12 cellular contexts compared by ENCODE assay signal in the genomic region with DNA sequence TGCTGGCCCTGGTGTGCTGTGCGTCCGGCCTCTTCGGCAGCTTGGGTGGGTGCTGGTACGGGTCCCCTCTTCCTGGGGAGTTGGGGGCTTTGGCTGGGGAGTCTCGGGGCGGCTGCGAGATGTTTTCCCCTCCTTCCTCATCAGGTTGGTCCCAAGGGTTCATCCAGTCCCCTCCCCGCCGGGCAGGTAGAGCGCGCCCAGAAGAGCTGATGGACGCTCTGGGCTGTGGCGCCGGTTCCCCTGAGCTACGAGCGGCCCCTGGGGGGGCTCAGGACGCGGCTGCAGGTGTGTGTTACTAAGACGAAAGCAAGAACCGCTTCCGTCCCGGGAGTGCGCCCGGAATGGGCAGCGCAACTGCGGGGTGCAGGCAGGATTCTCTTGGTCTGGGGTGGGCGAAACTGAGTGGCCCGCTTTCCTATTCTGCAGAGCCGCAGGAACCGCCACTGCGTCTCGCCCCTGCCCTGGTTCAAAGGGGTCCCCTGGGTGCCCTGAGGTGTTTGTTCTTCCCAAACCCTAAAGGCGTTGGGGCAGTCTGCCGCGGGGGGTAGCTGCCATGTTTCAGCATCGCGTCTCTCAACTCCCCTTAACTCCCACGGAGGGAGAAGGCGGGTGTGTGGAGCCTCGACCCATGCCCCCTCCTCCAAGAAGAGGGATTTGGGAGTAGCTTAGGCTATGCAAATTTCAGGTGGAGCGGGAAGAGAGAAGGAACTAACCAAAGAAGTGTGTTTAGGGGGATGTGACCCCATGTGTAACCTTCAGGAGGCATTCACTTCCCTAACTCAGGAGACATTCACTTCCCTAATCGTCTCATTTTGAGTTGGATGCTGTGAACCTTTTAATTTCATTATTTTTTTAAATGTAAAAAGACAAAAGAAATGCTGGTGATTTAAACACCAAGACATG. TPM values are rescaled to one million over a fixed set of nuclear protein-coding genes. Genes with fewer than 3 reads are reported as not detected.
DNase-seq lines count a peak whose midpoint lies in the region; ATAC-seq lines count a peak whose summit lies in the region.
"Had no signal": no experiment of that assay in that cellular context is flagged by ENCODE, and none has a peak within 500 bp of the region (broad histone marks: within the 10 kb centered on the region; RNA-seq: fewer than 3 reads in every experiment).

No MANE protein-coding gene starts in this region.

- H3K36me3 Mint-ChIP-seq in activated CD4-positive, alpha-beta memory T cell treated with anti-CD3 and anti-CD28 coated beads, Interleukin-2, amount 10 ng/mL, durations not matched to agents 7 days and 5 days (ENCODE audit: low read depth) = no peaks in the 10 kb centered on the region
- no peaks in the 10 kb centered on the region for H3K36me3 Mint-ChIP-seq in activated CD4-positive, alpha-beta memory T cell treated with anti-CD3 and anti-CD28 coated beads for 36 hours
- H3K36me3 Mint-ChIP-seq in activated naive CD8-positive, alpha-beta T cell = no peaks in the 10 kb centered on the region
- H3K36me3 Mint-ChIP-seq in immature natural killer cell = no peaks in the 10 kb centered on the region
- H3K36me3 Mint-ChIP-seq in stimulated activated naive B cell treated with anti-CD40 and anti-IgM and Interleukin-4, amounts not matched to agents 10 μg/mL and 1 μg/mL and 100 μg/mL, for 72 hours = no peaks in the 10 kb centered on the region
- no peaks in the 10 kb centered on the region for H3K36me3 Mint-ChIP-seq in CD4-positive, alpha-beta memory T cell

- POLR2A ChIA-PET in activated CD4-positive, alpha-beta memory T cell treated with anti-CD3 and anti-CD28 coated beads, Interleukin-2, amount 10 ng/mL, durations not matched to agents 7 days and 5 days (lab: Charles Lee) = no interaction called here
- POLR2A ChIA-PET in activated CD4-positive, alpha-beta memory T cell treated with anti-CD3 and anti-CD28 coated beads for 36 hours (lab: Charles Lee) = interaction anchor here (0.7 kb wide), 1 partner anchor 14 kb away, joined by 3 read pairs; no protein-coding TSS in a partner anchor
- POLR2A ChIA-PET in CD4-positive, alpha-beta memory T cell (lab: Charles Lee; ENCODE audit: partially characterized antibody) = no interaction called here

- no peaks in the 10 kb centered on the region for H3K27me3 ChIP-seq in CD4-positive, alpha-beta memory T cell (ENCODE audit: insufficient read depth, low read length)

- no peaks in the 10 kb centered on the region for H3K4me1 Mint-ChIP-seq in activated CD4-positive, alpha-beta memory T cell treated with anti-CD3 and anti-CD28 coated beads, Interleukin-2, amount 10 ng/mL, durations not matched to agents 7 days and 5 days
- H3K4me1 Mint-ChIP-seq in activated CD4-positive, alpha-beta memory T cell treated with anti-CD3 and anti-CD28 coated beads for 36 hours (ENCODE audit: low read depth) = peaks cover 6% of the 10 kb centered on the region
- H3K4me1 Mint-ChIP-seq in activated naive CD8-positive, alpha-beta T cell (ENCODE audit: low read depth) = peaks cover 3% of the 10 kb centered on the region
- H3K4me1 Mint-ChIP-seq in immature natural killer cell = peaks cover 0 to 6% of the 10 kb centered on the region in 2 donors
- H3K4me1 Mint-ChIP-seq in stimulated activated naive B cell treated with anti-CD40 and anti-IgM and Interleukin-4, amounts not matched to agents 10 μg/mL and 1 μg/mL and 100 μg/mL, for 72 hours = peaks cover 3 to 16% of the 10 kb centered on the region in 2 donors
- H3K4me1 Mint-ChIP-seq in CD4-positive, alpha-beta memory T cell = no peaks in the 10 kb centered on the region

- no peak overlapping the region for H3K27ac ChIP-seq in CD4-positive, alpha-beta memory T cell (ENCODE audit: low read depth, low read length)
- H3K27ac ChIP-seq: uterus had no signal

- no peak for DNase-seq in activated CD4-positive, alpha-beta memory T cell treated with anti-CD3 and anti-CD28 coated beads, Interleukin-2, amount 10 ng/mL, durations not matched to agents 7 days and 5 days
- DNase-seq in activated CD4-positive, alpha-beta memory T cell treated with anti-CD3 and anti-CD28 coated beads for 36 hours = no peak
- DNase-seq in immature natural killer cell (no peak), AG08396 (ENCODE audit: low spot score) (no peak)
- DNase-seq in stimulated activated naive B cell treated with anti-CD40 and anti-IgM and Interleukin-4, amounts not matched to agents 10 μg/mL and 1 μg/mL and 100 μg/mL, for 72 hours = no peak
- no peak for DNase-seq in NK-92 treated with Interleukin-12 subunit alpha and Interleukin-12 subunit beta, amount 100 ng/mL, for 24 hours (lab: John Stamatoyannopoulos, UW)
- DNase-seq in CD4-positive, alpha-beta memory T cell = no peak
- DNase-seq: activated CD4-positive, CD25-positive, alpha-beta regulatory T cell; KBM-7; SHP77 treated with DMSO at 0.1 percent for 48 hours; uterus had no signal

- H3K4me3 ChIP-seq in CD4-positive, alpha-beta memory T cell (ENCODE audit: low read length in 2 of 2) = no peak overlapping the region

- no peak overlapping the region for H3K27ac Mint-ChIP-seq in activated CD4-positive, alpha-beta memory T cell treated with anti-CD3 and anti-CD28 coated beads, Interleukin-2, amount 10 ng/mL, durations not matched to agents 7 days and 5 days
- H3K27ac Mint-ChIP-seq in activated CD4-positive, alpha-beta memory T cell treated with anti-CD3 and anti-CD28 coated beads for 36 hours = no peak overlapping the region
- no peak overlapping the region for H3K27ac Mint-ChIP-seq in activated naive CD8-positive, alpha-beta T cell
- H3K27ac Mint-ChIP-seq in immature natural killer cell = no peak overlapping the region
- no peak overlapping the region for H3K27ac Mint-ChIP-seq in stimulated activated naive B cell treated with anti-CD40 and anti-IgM and Interleukin-4, amounts not matched to agents 10 μg/mL and 1 μg/mL and 100 μg/mL, for 72 hours
- H3K27ac Mint-ChIP-seq in CD4-positive, alpha-beta memory T cell = no peak overlapping the region

- no peaks in the 10 kb centered on the region for H3K9me3 ChIP-seq in CD4-positive, alpha-beta memory T cell (ENCODE audit: control insufficient read depth in 1 of 2, low read length in 2 of 2)
- H3K9me3 ChIP-seq: uterus had no signal

- peak in 1 of 2 donors; percentile 7 for ATAC-seq in stimulated activated naive B cell treated with anti-CD40 and anti-IgM and Interleukin-4, amounts not matched to agents 10 μg/mL and 1 μg/mL and 100 μg/mL, for 72 hours (replicated peaks)

- intact Hi-C loops in activated CD4-positive, alpha-beta memory T cell treated with anti-CD3 and anti-CD28 coated beads for 36 hours (cut with micrococcal nuclease) = no loop called here
- intact Hi-C loops in CD4-positive, alpha-beta memory T cell (cut with micrococcal nuclease) = no loop called here

- H3K36me3 ChIP-seq in CD4-positive, alpha-beta memory T cell (ENCODE audit: insufficient read depth, low read length) = no peaks in the 10 kb centered on the region
- H3K36me3 ChIP-seq: uterus had no signal

- H3K4me1 ChIP-seq in CD4-positive, alpha-beta memory T cell (ENCODE audit: insufficient read depth, low read length) = no peaks in the 10 kb centered on the region

- H3K27me3 Mint-ChIP-seq in activated CD4-positive, alpha-beta memory T cell treated with anti-CD3 and anti-CD28 coated beads, Interleukin-2, amount 10 ng/mL, durations not matched to agents 7 days and 5 days = peaks cover 61% of the 10 kb centered on the region
- peaks cover 47% of the 10 kb centered on the region for H3K27me3 Mint-ChIP-seq in activated CD4-positive, alpha-beta memory T cell treated with anti-CD3 and anti-CD28 coated beads for 36 hours
- H3K27me3 Mint-ChIP-seq in activated naive CD8-positive, alpha-beta T cell = peaks cover 18% of the 10 kb centered on the region
- H3K27me3 Mint-ChIP-seq in immature natural killer cell (ENCODE audit: low read depth in 3 of 3) = peaks cover 15 to 31% (median 16%) of the 10 kb centered on the region in 3 donors
- peaks cover 57 to 73% of the 10 kb centered on the region in 2 donors for H3K27me3 Mint-ChIP-seq in stimulated activated naive B cell treated with anti-CD40 and anti-IgM and Interleukin-4, amounts not matched to agents 10 μg/mL and 1 μg/mL and 100 μg/mL, for 72 hours
- H3K27me3 Mint-ChIP-seq in CD4-positive, alpha-beta memory T cell = peaks cover 33 to 36% of the 10 kb centered on the region in 2 donors

- CTCF ChIA-PET in activated CD4-positive, alpha-beta memory T cell treated with anti-CD3 and anti-CD28 coated beads, Interleukin-2, amount 10 ng/mL, durations not matched to agents 7 days and 5 days (lab: Charles Lee) = no interaction called here
- CTCF ChIA-PET in activated CD4-positive, alpha-beta memory T cell treated with anti-CD3 and anti-CD28 coated beads for 36 hours (lab: Charles Lee) = no interaction called here
- CTCF ChIA-PET in CD4-positive, alpha-beta memory T cell (lab: Charles Lee; ENCODE audit: partially characterized antibody) = no interaction called here

- peak overlapping the region; percentile 13 for H3K4me3 Mint-ChIP-seq in activated CD4-positive, alpha-beta memory T cell treated with anti-CD3 and anti-CD28 coated beads, Interleukin-2, amount 10 ng/mL, durations not matched to agents 7 days and 5 days
- H3K4me3 Mint-ChIP-seq in activated CD4-positive, alpha-beta memory T cell treated with anti-CD3 and anti-CD28 coated beads for 36 hours = no peak overlapping the region
- H3K4me3 Mint-ChIP-seq in activated naive CD8-positive, alpha-beta T cell = peak overlapping the region; percentile 56
- H3K4me3 Mint-ChIP-seq in immature natural killer cell = peak overlapping the region in 4 of 5 donors; percentile 4 to 49 (median 25)
- peak overlapping the region; percentile 58 to 59 for H3K4me3 Mint-ChIP-seq in stimulated activated naive B cell treated with anti-CD40 and anti-IgM and Interleukin-4, amounts not matched to agents 10 μg/mL and 1 μg/mL and 100 μg/mL, for 72 hours
- H3K4me3 Mint-ChIP-seq in CD4-positive, alpha-beta memory T cell = peak overlapping the region in 2 of 8 donors; percentile 41 to 59

- no peaks in the 10 kb centered on the region for H3K9me3 Mint-ChIP-seq in activated CD4-positive, alpha-beta memory T cell treated with anti-CD3 and anti-CD28 coated beads, Interleukin-2, amount 10 ng/mL, durations not matched to agents 7 days and 5 days
- no peaks in the 10 kb centered on the region for H3K9me3 Mint-ChIP-seq in activated CD4-positive, alpha-beta memory T cell treated with anti-CD3 and anti-CD28 coated beads for 36 hours
- H3K9me3 Mint-ChIP-seq in activated naive CD8-positive, alpha-beta T cell (ENCODE audit: low read depth) = no peaks in the 10 kb centered on the region
- no peaks in the 10 kb centered on the region for H3K9me3 Mint-ChIP-seq in immature natural killer cell
- H3K9me3 Mint-ChIP-seq in stimulated activated naive B cell treated with anti-CD40 and anti-IgM and Interleukin-4, amounts not matched to agents 10 μg/mL and 1 μg/mL and 100 μg/mL, for 72 hours = no peaks in the 10 kb centered on the region
- peaks cover 0 to 2% (median 0%) of the 10 kb centered on the region in 8 donors for H3K9me3 Mint-ChIP-seq in CD4-positive, alpha-beta memory T cell

RNA-seq across cellular contexts. Expression of gene SLC24A4, which starts 1.2 kb away (rescaled TPM):
- total RNA-seq in activated CD4-positive, alpha-beta memory T cell treated with anti-CD3 and anti-CD28 coated beads, Interleukin-2, amount 10 ng/mL, durations not matched to agents 7 days and 5 days = not detected
- not detected for total RNA-seq in activated CD4-positive, alpha-beta memory T cell treated with anti-CD3 and anti-CD28 coated beads for 36 hours
- under 1 TPM; 0.05 to 0.52 (median 0.12) TPM for polyA plus RNA-seq in immature natural killer cell
- not detected for total RNA-seq in CD4-positive, alpha-beta memory T cell
- polyA plus RNA-seq in CD4-positive, alpha-beta memory T cell = not detected
